ENCODE assay signal across 10 cellular contexts in the genomic region with DNA sequence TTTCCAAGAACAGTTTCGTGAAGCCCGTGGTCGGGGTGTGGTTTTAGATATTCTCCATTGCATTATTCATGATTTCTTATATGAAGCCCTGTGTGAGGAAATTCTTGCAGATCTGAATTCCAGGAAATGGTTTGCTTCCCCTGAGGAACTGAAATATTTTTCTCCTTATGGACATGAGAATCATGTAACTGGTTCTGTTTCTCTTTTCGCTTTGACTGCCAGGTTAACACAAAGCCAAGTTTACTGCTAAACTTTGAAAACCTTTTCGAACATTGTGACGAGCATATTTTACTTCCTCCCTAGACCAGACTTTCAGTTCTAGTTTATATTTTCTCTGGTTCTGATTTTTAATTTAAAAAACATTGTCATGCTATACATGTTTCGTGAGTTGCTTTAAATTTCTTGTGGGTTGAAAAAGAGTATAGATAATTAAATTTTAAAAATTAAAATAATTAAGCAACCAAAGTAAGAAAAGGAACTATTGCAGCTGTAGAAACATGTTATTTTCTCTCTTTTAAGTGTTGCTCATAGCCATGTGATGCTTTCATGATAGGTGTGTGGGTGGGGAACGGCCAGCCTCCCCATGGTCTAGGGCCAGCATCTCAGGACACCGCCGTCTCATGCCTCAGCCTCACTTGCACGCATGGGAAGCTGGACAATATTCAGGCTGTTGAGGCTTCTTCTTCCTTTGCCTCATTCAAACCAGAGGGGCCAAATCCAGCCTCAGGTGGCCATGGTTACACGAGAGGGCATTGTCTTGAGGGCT.
DNase-seq lines count a peak whose midpoint lies in the region; ATAC-seq and TF ChIP-seq lines count a peak whose summit lies in the region.
"Had no signal": no experiment of that assay in that cellular context is flagged by ENCODE, and none has a peak within 500 bp of the region (broad histone marks: within the 10 kb centered on the region; RNA-seq: fewer than 3 reads in every experiment).

No MANE protein-coding gene starts in this region.

- TF ChIP-seq CTCF in GM13977 (IDR thresholded peaks at IDR 0.05; ENCODE audit: extremely low read depth, insufficient read depth, missing control alignments), result no peak

- H3K27me3 Mint-ChIP-seq in activated T-cell treated with anti-CD3 and anti-CD28 coated beads, Interleukin-2, amount 50 U/mL, for 72 hours (ENCODE audit: low read depth), result peaks cover 23% of the 10 kb centered on the region
- H3K27me3 Mint-ChIP-seq in T-helper 2 cell treated with Interferon-gamma antibody and Interleukin-4, amounts not matched to agents 5 μg/mL and 100 μg/mL, for 36 hours (ENCODE audit: low read depth), result peaks cover 4% of the 10 kb centered on the region

- ATAC-seq in GM21576 (IDR thresholded peaks at IDR 0.05; ENCODE audit: unreplicated experiment), result peak; percentile 82
- peak; percentile 53 for ATAC-seq in HG03469 (IDR thresholded peaks at IDR 0.05; ENCODE audit: unreplicated experiment)
- ATAC-seq in activated T-cell treated with anti-CD3 and anti-CD28 coated beads, Interleukin-2, amount 50 U/mL, for 72 hours (replicated peaks in 1 of 2), result no peak

- H3K9me3 Mint-ChIP-seq in activated T-cell treated with anti-CD3 and anti-CD28 coated beads, Interleukin-2, amount 50 U/mL, for 72 hours, result no peaks in the 10 kb centered on the region
- no peaks in the 10 kb centered on the region for H3K9me3 Mint-ChIP-seq in T-helper 2 cell treated with Interferon-gamma antibody and Interleukin-4, amounts not matched to agents 5 μg/mL and 100 μg/mL, for 36 hours

- H3K27ac Mint-ChIP-seq in activated T-cell treated with anti-CD3 and anti-CD28 coated beads, Interleukin-2, amount 50 U/mL, for 72 hours, result no peak overlapping the region
- H3K27ac Mint-ChIP-seq in T-helper 2 cell treated with Interferon-gamma antibody and Interleukin-4, amounts not matched to agents 5 μg/mL and 100 μg/mL, for 36 hours, result no peak overlapping the region

- peak; percentile 61 for DNase-seq in GM13977 (ENCODE audit: low spot score)
- DNase-seq in kidney tubule cell (ENCODE audit: low spot score), result peak; percentile 13
- DNase-seq in activated T-cell treated with anti-CD3 and anti-CD28 coated beads, Interleukin-2, amount 50 U/mL, for 72 hours, result no peak
- no peak for DNase-seq in effector CD8-positive, alpha-beta T cell (lab: John Stamatoyannopoulos, UW)
- DNase-seq in T-helper 2 cell treated with Interferon-gamma antibody and Interleukin-4, amounts not matched to agents 5 μg/mL and 100 μg/mL, for 36 hours (ENCODE audit: low spot score), result no peak
- DNase-seq in H4 (ENCODE audit: low spot score), result no peak
- DNase-seq: EL; stimulated activated CD4-positive, alpha-beta T cell treated with anti-CD3 and anti-CD28 coated beads, Interleukin-2, amount 100 ng/mL, for 48 hours had no signal

- no peaks in the 10 kb centered on the region for H3K4me1 Mint-ChIP-seq in activated T-cell treated with anti-CD3 and anti-CD28 coated beads, Interleukin-2, amount 50 U/mL, for 72 hours (ENCODE audit: low read depth)
- no peaks in the 10 kb centered on the region for H3K4me1 Mint-ChIP-seq in T-helper 2 cell treated with Interferon-gamma antibody and Interleukin-4, amounts not matched to agents 5 μg/mL and 100 μg/mL, for 36 hours (ENCODE audit: low read depth)

- H3K4me3 Mint-ChIP-seq in activated T-cell treated with anti-CD3 and anti-CD28 coated beads, Interleukin-2, amount 50 U/mL, for 72 hours, result no peak overlapping the region
- H3K4me3 Mint-ChIP-seq in T-helper 2 cell treated with Interferon-gamma antibody and Interleukin-4, amounts not matched to agents 5 μg/mL and 100 μg/mL, for 36 hours, result no peak overlapping the region

- in situ Hi-C loops in GM13977 (cut with MboI; ENCODE audit: low pct_unique_long_range_greater_than_20kb, low sequenced_read_pairs, unreplicated experiment), result no loop called here

- H3K36me3 Mint-ChIP-seq in activated T-cell treated with anti-CD3 and anti-CD28 coated beads, Interleukin-2, amount 50 U/mL, for 72 hours (ENCODE audit: insufficient read depth in 2 of 2), result no peaks in the 10 kb centered on the region
- H3K36me3 Mint-ChIP-seq in T-helper 2 cell treated with Interferon-gamma antibody and Interleukin-4, amounts not matched to agents 5 μg/mL and 100 μg/mL, for 36 hours (ENCODE audit: low read depth), result no peaks in the 10 kb centered on the region

Comparison
In these comparisons a context has a peak if more than half of its experiments do, and no peak if none do; other contexts are left out.
1. DNase-seq: peak in GM13977 (single experiment) and kidney tubule cell (single experiment); none in activated T-cell treated with anti-CD3 and anti-CD28 coated beads, Interleukin-2, amount 50 U/mL, for 72 hours (0 of 2), effector CD8-positive, alpha-beta T cell (single experiment), T-helper 2 cell treated with Interferon-gamma antibody and Interleukin-4, amounts not matched to agents 5 μg/mL and 100 μg/mL, for 36 hours (single experiment) and H4 (single experiment).
2. ATAC-seq: peak in GM21576 (single experiment) and HG03469 (single experiment); none in activated T-cell treated with anti-CD3 and anti-CD28 coated beads, Interleukin-2, amount 50 U/mL, for 72 hours (0 of 2).